Comparison of ENCODE assay signal across 1 cellular context in genomic region chr12:113005759-113006158, GRCh38.
TF ChIP-seq lines count a peak whose summit lies in the region.

No MANE protein-coding gene starts in this region.

TF ChIP-seq in SK-N-SH, 30 proteins besides CTCF, POLR2A, EP300 and RAD21 (continued from another document):
- no peak for TF ChIP-seq USF2 (IDR thresholded peaks at IDR 0.05; ENCODE audit: borderline replicate concordance, low read depth, low read length)
- no peak for TF ChIP-seq RFX5 (IDR thresholded peaks at IDR 0.05; ENCODE audit: low read length)
- TF ChIP-seq MAX (IDR thresholded peaks at IDR 0.05; ENCODE audit: low read depth), result no peak
- no peak for TF ChIP-seq USF1 (IDR thresholded peaks at IDR 0.05; ENCODE audit: borderline replicate concordance, low read depth)
- no peak for TF ChIP-seq MXI1 (IDR thresholded peaks at IDR 0.05; ENCODE audit: low read depth, low read length)
- TF ChIP-seq YY1 (IDR thresholded peaks at IDR 0.05; ENCODE audit: low read depth), result no peak
- no peak for TF ChIP-seq GATA2 (CRISPR knock-in tag; IDR thresholded peaks at IDR 0.05)
- no peak for TF ChIP-seq TAF1 (IDR thresholded peaks at IDR 0.05; ENCODE audit: borderline replicate concordance, low read depth, low read length)
- no peak for TF ChIP-seq NFIC (IDR thresholded peaks at IDR 0.05; ENCODE audit: borderline replicate concordance)
- no peak for TF ChIP-seq ZBTB33 (IDR thresholded peaks at IDR 0.05; ENCODE audit: borderline replicate concordance, low read depth)
- no peak for TF ChIP-seq PBX3 (IDR thresholded peaks at IDR 0.05)
- TF ChIP-seq ELF1 (IDR thresholded peaks at IDR 0.05), result no peak
- TF ChIP-seq TCF12 (IDR thresholded peaks at IDR 0.05), result no peak
- TF ChIP-seq FOXJ3 (CRISPR knock-in tag; IDR thresholded peaks at IDR 0.05), result no peak
- no peak for TF ChIP-seq RCOR1 (IDR thresholded peaks at IDR 0.05; ENCODE audit: low read length)
- TF ChIP-seq SMC3 (IDR thresholded peaks at IDR 0.05; ENCODE audit: low read depth, low read length), result no peak
